Comparison of ENCODE assay signal across 19 cellular contexts in the genomic region with DNA sequence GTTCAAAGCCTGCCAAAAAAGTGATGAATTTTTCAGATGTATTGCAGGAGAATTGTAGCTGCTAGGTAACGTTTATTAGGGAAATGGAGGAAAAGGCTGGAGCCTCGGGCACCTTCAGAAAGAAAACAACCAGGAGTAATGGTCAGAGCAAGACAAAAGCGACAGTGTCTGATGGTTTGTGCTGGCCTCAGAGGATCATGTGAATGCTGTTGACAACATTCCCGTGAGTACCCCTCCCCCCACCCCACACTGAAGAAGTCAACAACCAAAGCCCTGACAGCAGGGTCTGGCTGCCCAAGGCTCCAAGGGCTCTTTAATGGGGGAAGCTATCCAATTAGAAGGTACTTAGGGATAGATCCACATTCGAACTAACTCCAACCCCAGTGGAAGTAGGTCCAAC.
DNase-seq lines count a peak whose midpoint lies in the region; ATAC-seq and TF ChIP-seq lines count a peak whose summit lies in the region.
"Had no signal": no experiment of that assay in that cellular context is flagged by ENCODE, and none has a peak within 500 bp of the region (broad histone marks: within the 10 kb centered on the region; RNA-seq: fewer than 3 reads in every experiment).

No MANE protein-coding gene starts in this region.

- no peaks in the 10 kb centered on the region for H3K9me2 ChIP-seq in GM23248 (ENCODE audit: insufficient read depth)

- H3K9me3 ChIP-seq in H9 (ENCODE audit: control insufficient read depth, low read depth, low read length) (no peaks in the 10 kb centered on the region), GM23248 (ENCODE audit: low read depth) (no peaks in the 10 kb centered on the region)
- H3K9me3 ChIP-seq: HAP-1 had no signal

- H3K79me1 ChIP-seq in H9 (ENCODE audit: insufficient read depth, low read depth, low read length, poor library complexity, severe bottlenecking): no peaks in the 10 kb centered on the region

- H3K79me2 ChIP-seq in H9 (ENCODE audit: insufficient read depth, low read length) (no peaks in the 10 kb centered on the region), GM23248 (ENCODE audit: insufficient read depth) (no peaks in the 10 kb centered on the region)

- no peaks in the 10 kb centered on the region for H3F3A ChIP-seq in GM23248 (ENCODE audit: insufficient read depth)

- no peak overlapping the region for H3K4me3 Mint-ChIP-seq in H9
- H3K4me3 Mint-ChIP-seq in stimulated activated effector memory CD8-positive, alpha-beta T cell treated with anti-CD3 and anti-CD28 coated beads, Interleukin-12 subunit alpha, Interleukin-12 subunit beta, amount 100 ng/mL, for 72 hours: no peak overlapping the region
- H3K4me3 Mint-ChIP-seq: activated CD4-positive, alpha-beta T cell treated with anti-CD3 and anti-CD28 coated beads for 36 hours had no signal

- no peak overlapping the region for H2BK120ac ChIP-seq in H9 (ENCODE audit: low read depth, low read length, poor library complexity, severe bottlenecking)

- DNase-seq in H9 (peak; percentile 38), islet precursor cell (peak; percentile 92), retinal pigment epithelial cell (ENCODE audit: low read depth) (peak; percentile 52), HEK293T (ENCODE audit: extremely low spot score) (no peak), GM23248 (no peak)
- DNase-seq in stimulated activated effector memory CD8-positive, alpha-beta T cell treated with anti-CD3 and anti-CD28 coated beads, Interleukin-12 subunit alpha, Interleukin-12 subunit beta, amount 100 ng/mL, for 72 hours (ENCODE audit: low spot score in 2 of 2): no peak
- no peak for DNase-seq in activated CD4-positive, alpha-beta T cell treated with anti-CD3 and anti-CD28 coated beads for 1 hour
- DNase-seq: activated CD4-positive, alpha-beta T cell treated with anti-CD3 and anti-CD28 coated beads for 36 hours; AML-193; erythroblast; NCI-H146; NCI-H345; SHP77; stimulated activated naive CD8-positive, alpha-beta T cell treated with anti-CD3 and anti-CD28 coated beads, Interleukin-15, Interleukin-2, amounts not matched to agents 100 U/mL and 50 U/mL, for 24 hours; T-helper 9 cell had no signal

- H3K27ac ChIP-seq in H9 (ENCODE audit: insufficient read length, low read depth, low read length) (no peak overlapping the region), cingulate gyrus (ENCODE audit: low read depth, low read length) (peak overlapping the region; percentile 57), GM23248 (no peak overlapping the region)
- H3K27ac ChIP-seq: coronary artery had no signal

- peaks cover 6 to 7% of the 10 kb centered on the region in 2 experiments; a peak in 3 of 5 replicates for H3K9me3 Mint-ChIP-seq in H9
- H3K9me3 Mint-ChIP-seq in stimulated activated effector memory CD8-positive, alpha-beta T cell treated with anti-CD3 and anti-CD28 coated beads, Interleukin-12 subunit alpha, Interleukin-12 subunit beta, amount 100 ng/mL, for 72 hours: peaks cover 10% of the 10 kb centered on the region

- no peak overlapping the region for H4K5ac ChIP-seq in H9 (ENCODE audit: insufficient read length, low read depth, low read length)

- H3K4me2 ChIP-seq in H9 (ENCODE audit: insufficient read depth, insufficient read length, low read length) (no peak overlapping the region), GM23248 (ENCODE audit: unreplicated experiment) (no peak overlapping the region)

- ATAC-seq in stimulated activated effector memory CD8-positive, alpha-beta T cell treated with anti-CD3 and anti-CD28 coated beads, Interleukin-12 subunit alpha, Interleukin-12 subunit beta, amount 100 ng/mL, for 72 hours: no peak
- ATAC-seq: activated CD4-positive, alpha-beta T cell treated with anti-CD3 and anti-CD28 coated beads for 36 hours; GM12878; stimulated activated naive CD8-positive, alpha-beta T cell treated with anti-CD3 and anti-CD28 coated beads, Interleukin-15, Interleukin-2, amounts not matched to agents 100 U/mL and 50 U/mL, for 24 hours had no signal

- H2BK5ac ChIP-seq in H9 (ENCODE audit: insufficient read length, low read length): no peak overlapping the region

- H2BK12ac ChIP-seq in H9 (ENCODE audit: insufficient read length, low read depth, low read length): no peak overlapping the region

- peak overlapping the region in 2 of 3 experiments; percentile 19 to 72; a peak in 1 of 7 replicates for H3K27ac Mint-ChIP-seq in H9
- no peak overlapping the region for H3K27ac Mint-ChIP-seq in stimulated activated effector memory CD8-positive, alpha-beta T cell treated with anti-CD3 and anti-CD28 coated beads, Interleukin-12 subunit alpha, Interleukin-12 subunit beta, amount 100 ng/mL, for 72 hours
- H3K27ac Mint-ChIP-seq: activated CD4-positive, alpha-beta T cell treated with anti-CD3 and anti-CD28 coated beads for 36 hours had no signal

- peaks cover 22 to 29% of the 10 kb centered on the region in 2 experiments for H3K4me1 Mint-ChIP-seq in H9
- H3K4me1 Mint-ChIP-seq in stimulated activated effector memory CD8-positive, alpha-beta T cell treated with anti-CD3 and anti-CD28 coated beads, Interleukin-12 subunit alpha, Interleukin-12 subunit beta, amount 100 ng/mL, for 72 hours: no peaks in the 10 kb centered on the region
- H3K4me1 Mint-ChIP-seq: activated CD4-positive, alpha-beta T cell treated with anti-CD3 and anti-CD28 coated beads for 36 hours had no signal

- H3K27me3 Mint-ChIP-seq in H9 (ENCODE audit: low read depth): peaks cover 2% of the 10 kb centered on the region; the same call in 1 of the 2 replicates

- H2BK20ac ChIP-seq in H9 (ENCODE audit: low read depth, low read length, poor library complexity, severe bottlenecking): no peak overlapping the region

- no peaks in the 10 kb centered on the region for H4K20me1 ChIP-seq in H9 (ENCODE audit: control insufficient read depth, insufficient read depth, insufficient read length)
- no peaks in the 10 kb centered on the region for H4K20me1 ChIP-seq in GM23248 (ENCODE audit: insufficient read depth)

- H3K56ac ChIP-seq in H9 (ENCODE audit: insufficient read length, low read depth, low read length): no peak overlapping the region

- H3K23ac ChIP-seq in H9 (ENCODE audit: insufficient read length, low read depth, low read length): no peak overlapping the region

- H3K4me3 ChIP-seq in retinal pigment epithelial cell (ENCODE audit: low read length) (peak overlapping the region; percentile 24), GM23248 (no peak overlapping the region)
- H3K4me3 ChIP-seq: coronary artery, GM12878, HAP-1 had no signal

- no peaks in the 10 kb centered on the region for H3K36me3 ChIP-seq in GM23248 (ENCODE audit: low read depth)
- H3K36me3 ChIP-seq: HAP-1 had no signal

- H3K4ac ChIP-seq in H9 (ENCODE audit: low read depth, low read length): no peak overlapping the region

- H2BK15ac ChIP-seq in H9 (ENCODE audit: low read depth, low read length): no peak overlapping the region

- H3K9ac ChIP-seq in H9 (ENCODE audit: extremely low read depth, insufficient read length, low read length): no peak overlapping the region
- no peak overlapping the region for H3K9ac ChIP-seq in GM23248

- TF ChIP-seq CTCF in H9 (conservative IDR thresholded peaks at IDR 0.05) (no peak), retinal pigment epithelial cell (conservative IDR thresholded peaks at IDR 0.05; ENCODE audit: low read depth, low read length) (no peak)

- H2AK5ac ChIP-seq in H9 (ENCODE audit: insufficient read length, low read length): no peak overlapping the region

- H4K91ac ChIP-seq in H9 (ENCODE audit: insufficient read length, low read depth, low read length): no peak overlapping the region

- CTCF ChIA-PET in HEK293T (lab: Yijun Ruan, JAX): no interaction called here

- WGBS in H9 (ENCODE audit: extremely low coverage, insufficient read length, low lambda C conversion rate): no CpG with 5 or more reads among the region's 5 CpGs
- WGBS in GM23248 (ENCODE audit: low coverage in 1 of 2, low lambda C conversion rate in 2 of 2, missing lambda C conversion rate in 2 of 2), 2 experiments: 30 to 36% methylated on average over 5 of the region's 5 CpGs

- in situ Hi-C loops in GM23248 (cut with MboI): no loop called here

- H3K23me2 ChIP-seq in H9 (ENCODE audit: insufficient read length, low read depth, low read length, poor library complexity, severe bottlenecking): no peaks in the 10 kb centered on the region

- no peaks in the 10 kb centered on the region; the same call in 1 of the 2 replicates for H3K27me3 ChIP-seq in H9 (ENCODE audit: insufficient read depth, low read length)
- H3K27me3 ChIP-seq in GM23248 (replicated peaks; ENCODE audit: insufficient read depth): no peaks in the 10 kb centered on the region

- H2AFZ ChIP-seq in H9 (ENCODE audit: low read length) (no peak overlapping the region), GM23248 (no peak overlapping the region)

- POLR2A ChIA-PET in HEK293T (lab: Yijun Ruan, JAX): no interaction called here

- no peak overlapping the region for H4K8ac ChIP-seq in H9 (replicated peaks; ENCODE audit: insufficient read length, low read depth, low read length)

- H3K36me3 Mint-ChIP-seq in H9 (ENCODE audit: insufficient read depth in 1 of 3, low read depth in 3 of 3): peaks cover 0 to 11% (median 0%) of the 10 kb centered on the region in 3 experiments; a peak in 3 of 7 replicates
- no peaks in the 10 kb centered on the region for H3K36me3 Mint-ChIP-seq in stimulated activated effector memory CD8-positive, alpha-beta T cell treated with anti-CD3 and anti-CD28 coated beads, Interleukin-12 subunit alpha, Interleukin-12 subunit beta, amount 100 ng/mL, for 72 hours

- H3K4me1 ChIP-seq in H9 (ENCODE audit: insufficient read depth, low read length) (no peaks in the 10 kb centered on the region; the same call in 1 of the 2 replicates), GM23248 (ENCODE audit: insufficient read depth) (no peaks in the 10 kb centered on the region)
- H3K4me1 ChIP-seq: HAP-1 had no signal

- H3K18ac ChIP-seq in H9 (ENCODE audit: insufficient read length, low read depth, low read length): no peak overlapping the region

- H3K14ac ChIP-seq in H9 (ENCODE audit: insufficient read depth, low read length): no peak overlapping the region

- no peak overlapping the region for H3T11ph ChIP-seq in H9 (ENCODE audit: low read length)

TF ChIP-seq in HEK293T, 16 proteins besides CTCF, POLR2A, EP300 and RAD21:
- no peak for TF ChIP-seq HDGF (IDR thresholded peaks at IDR 0.05; ENCODE audit: borderline replicate concordance)
- TF ChIP-seq CTBP1 (IDR thresholded peaks at IDR 0.05; ENCODE audit: borderline replicate concordance): no peak
- no peak for TF ChIP-seq FOXK2 (IDR thresholded peaks at IDR 0.05)
- TF ChIP-seq ARNT (IDR thresholded peaks at IDR 0.05): no peak
- TF ChIP-seq ELF4 (IDR thresholded peaks at IDR 0.05): no peak

Comparison
In these comparisons a context has a peak if more than half of its experiments do, and no peak if none do; other contexts are left out.
1. DNase-seq: peak in H9 (single experiment), islet precursor cell (single experiment) and retinal pigment epithelial cell (single experiment); none in HEK293T (single experiment), stimulated activated effector memory CD8-positive, alpha-beta T cell treated with anti-CD3 and anti-CD28 coated beads, Interleukin-12 subunit alpha, Interleukin-12 subunit beta, amount 100 ng/mL, for 72 hours (0 of 2), GM23248 (single experiment) and activated CD4-positive, alpha-beta T cell treated with anti-CD3 and anti-CD28 coated beads for 1 hour (single experiment).